ENCODE assay signal across 8 cellular contexts in genomic region chr9:105415344-105415980, GRCh38. TPM values are rescaled to one million over a fixed set of nuclear protein-coding genes. Genes with fewer than 3 reads are reported as not detected.
DNase-seq lines count a peak whose midpoint lies in the region; ATAC-seq lines count a peak whose summit lies in the region.

No MANE protein-coding gene starts in this region.

- H3K36me3 Mint-ChIP-seq in activated naive CD8-positive, alpha-beta T cell treated with anti-CD3 and anti-CD28 coated beads for 36 hours = no peaks in the 10 kb centered on the region

- no peaks in the 10 kb centered on the region for H3K27me3 ChIP-seq in HUES48 (ENCODE audit: control insufficient read depth, insufficient read depth, low read length)
- H3K27me3 ChIP-seq in skeletal muscle satellite cell (ENCODE audit: control insufficient read depth, insufficient read depth, low read length) = no peaks in the 10 kb centered on the region

- peaks cover 15% of the 10 kb centered on the region for H3K4me1 ChIP-seq in HUES48 (ENCODE audit: control insufficient read depth, insufficient read depth, low read length)
- peaks cover 3% of the 10 kb centered on the region for H3K4me1 ChIP-seq in skeletal muscle satellite cell (ENCODE audit: control insufficient read depth, insufficient read depth, low read length)

- no peak overlapping the region for H3K4me3 Mint-ChIP-seq in activated naive CD8-positive, alpha-beta T cell treated with anti-CD3 and anti-CD28 coated beads for 36 hours

- no peak overlapping the region for H3K27ac Mint-ChIP-seq in activated naive CD8-positive, alpha-beta T cell treated with anti-CD3 and anti-CD28 coated beads for 36 hours

- H3K27ac ChIP-seq in HUES48 (ENCODE audit: low read depth, low read length) (no peak overlapping the region), SK-N-MC (no peak overlapping the region)

- H3K9me3 Mint-ChIP-seq in activated naive CD8-positive, alpha-beta T cell treated with anti-CD3 and anti-CD28 coated beads for 36 hours = peaks cover 9% of the 10 kb centered on the region

- H3K9ac ChIP-seq in HUES48 (ENCODE audit: low read depth, low read length) (no peak overlapping the region), SK-N-MC (ENCODE audit: insufficient read length) (no peak overlapping the region), skeletal muscle satellite cell (ENCODE audit: low read depth, low read length) (no peak overlapping the region)

- H3K4me2 ChIP-seq in skeletal muscle satellite cell (ENCODE audit: low read length) = peak overlapping the region; percentile 11

- peak; percentile 3 for DNase-seq in DMS53 treated with DMSO at 0.1 percent for 48 hours (lab: John Stamatoyannopoulos, UW; ENCODE audit: unreplicated experiment)
- DNase-seq in SK-N-MC (ENCODE audit: low read depth, low spot score) = peak; percentile 20
- DNase-seq in activated naive CD8-positive, alpha-beta T cell treated with anti-CD3 and anti-CD28 coated beads for 36 hours = peak; percentile 44
- DNase-seq in hepatic stellate cell (ENCODE audit: low spot score) = peak; percentile 36
- no peak for DNase-seq in NCI-H187 (lab: John Stamatoyannopoulos, UW)

- H3K36me3 ChIP-seq in HUES48 (ENCODE audit: control insufficient read depth, insufficient read depth, low read length) (no peaks in the 10 kb centered on the region), SK-N-MC (ENCODE audit: insufficient read depth, low read length) (no peaks in the 10 kb centered on the region), skeletal muscle satellite cell (ENCODE audit: insufficient read depth, low read length) (no peaks in the 10 kb centered on the region)

- no peaks in the 10 kb centered on the region for H3K4me1 Mint-ChIP-seq in activated naive CD8-positive, alpha-beta T cell treated with anti-CD3 and anti-CD28 coated beads for 36 hours

- H3K9me3 ChIP-seq in HUES48 (ENCODE audit: control insufficient read depth, insufficient read depth, low read length) (no peaks in the 10 kb centered on the region; the same call in 1 of the 2 replicates), SK-N-MC (ENCODE audit: low read depth, low read length) (no peaks in the 10 kb centered on the region), skeletal muscle satellite cell (replicated peaks; ENCODE audit: low read length) (no peaks in the 10 kb centered on the region)

- H3K27me3 Mint-ChIP-seq in activated naive CD8-positive, alpha-beta T cell treated with anti-CD3 and anti-CD28 coated beads for 36 hours = peaks cover 35% of the 10 kb centered on the region

- peak; percentile 69 for ATAC-seq in GM21390 (IDR thresholded peaks at IDR 0.05; ENCODE audit: unreplicated experiment)

- H3K4me3 ChIP-seq in HUES48 (ENCODE audit: low read depth, low read length) (peak overlapping the region; percentile 41; the same call in 1 of the 2 replicates), SK-N-MC (peak overlapping the region; percentile 58; the same call in 1 of the 2 replicates), skeletal muscle satellite cell (ENCODE audit: low read length) (no peak overlapping the region)

RNA-seq across cellular contexts. Expression of gene FSD1L, which starts 32.4 kb away (rescaled TPM):
- 1 to 10 TPM; 2.1 to 3.0 TPM for total RNA-seq in activated naive CD8-positive, alpha-beta T cell treated with anti-CD3 and anti-CD28 coated beads for 36 hours
- 2.4 and 3.8 TPM in 2 replicates for total RNA-seq in skeletal muscle satellite cell (2012; rRNA removed)

Comparison
In these comparisons a context has a peak if more than half of its experiments do, and no peak if none do; other contexts are left out.
1. DNase-seq: peak in DMS53 treated with DMSO at 0.1 percent for 48 hours (single experiment), SK-N-MC (single experiment), activated naive CD8-positive, alpha-beta T cell treated with anti-CD3 and anti-CD28 coated beads for 36 hours (single experiment) and hepatic stellate cell (single experiment); none in NCI-H187 (0 of 2).